ENCODE assay signal across 11 cellular contexts in genomic region chr2:99880148-99880983, GRCh38.
DNase-seq lines count a peak whose midpoint lies in the region; ATAC-seq and TF ChIP-seq lines count a peak whose summit lies in the region.
"Had no signal": no experiment of that assay in that cellular context is flagged by ENCODE, and none has a peak within 500 bp of the region (broad histone marks: within the 10 kb centered on the region; RNA-seq: fewer than 3 reads in every experiment).

No MANE protein-coding gene starts in this region.

- no peak for ATAC-seq in activated CD8-positive, alpha-beta memory T cell treated with anti-CD3 and anti-CD28 coated beads, Interleukin-2, amount 10 ng/mL, durations not matched to agents 7 days and 5 days

- no peaks in the 10 kb centered on the region for H3K36me3 Mint-ChIP-seq in stimulated activated naive CD8-positive, alpha-beta T cell treated with anti-CD3 and anti-CD28 coated beads, Interleukin-15, Interleukin-2, amounts not matched to agents 100 ng/mL and 50 ng/mL, for 24 hours (ENCODE audit: low read depth)
- H3K36me3 Mint-ChIP-seq in activated CD8-positive, alpha-beta memory T cell treated with anti-CD3 and anti-CD28 coated beads, Interleukin-2, amount 10 ng/mL, durations not matched to agents 7 days and 5 days: no peaks in the 10 kb centered on the region

- H3K27me3 Mint-ChIP-seq in stimulated activated naive CD8-positive, alpha-beta T cell treated with anti-CD3 and anti-CD28 coated beads, Interleukin-15, Interleukin-2, amounts not matched to agents 100 ng/mL and 50 ng/mL, for 24 hours: no peaks in the 10 kb centered on the region
- no peaks in the 10 kb centered on the region for H3K27me3 Mint-ChIP-seq in activated CD8-positive, alpha-beta memory T cell treated with anti-CD3 and anti-CD28 coated beads, Interleukin-2, amount 10 ng/mL, durations not matched to agents 7 days and 5 days
- H3K27me3 Mint-ChIP-seq: memory B cell had no signal

- no peaks in the 10 kb centered on the region for H3K9me3 Mint-ChIP-seq in stimulated activated naive CD8-positive, alpha-beta T cell treated with anti-CD3 and anti-CD28 coated beads, Interleukin-15, Interleukin-2, amounts not matched to agents 100 ng/mL and 50 ng/mL, for 24 hours
- H3K9me3 Mint-ChIP-seq in activated CD8-positive, alpha-beta memory T cell treated with anti-CD3 and anti-CD28 coated beads, Interleukin-2, amount 10 ng/mL, durations not matched to agents 7 days and 5 days (ENCODE audit: low read depth): no peaks in the 10 kb centered on the region
- H3K9me3 Mint-ChIP-seq: memory B cell had no signal

- peak overlapping the region; percentile 41 for H3K27ac Mint-ChIP-seq in stimulated activated naive CD8-positive, alpha-beta T cell treated with anti-CD3 and anti-CD28 coated beads, Interleukin-15, Interleukin-2, amounts not matched to agents 100 ng/mL and 50 ng/mL, for 24 hours
- H3K27ac Mint-ChIP-seq in activated CD8-positive, alpha-beta memory T cell treated with anti-CD3 and anti-CD28 coated beads, Interleukin-2, amount 10 ng/mL, durations not matched to agents 7 days and 5 days: no peak overlapping the region
- H3K27ac Mint-ChIP-seq: memory B cell had no signal

- DNase-seq in NCI-H345 (lab: John Stamatoyannopoulos, UW) (peak; percentile 53), NCI-H345 treated with DMSO at 0.1 percent for 48 hours (lab: John Stamatoyannopoulos, UW; ENCODE audit: unreplicated experiment) (no peak), SK-MEL-5 (ENCODE audit: low read depth, low spot score) (peak; percentile 84), fibroblast of pulmonary artery (ENCODE audit: low read depth) (peak; percentile 58), iPS-NIHi7 (ENCODE audit: extremely low spot score) (no peak), NCI-H2196 (lab: John Stamatoyannopoulos, UW; ENCODE audit: unreplicated experiment) (no peak)
- DNase-seq in activated CD8-positive, alpha-beta memory T cell treated with anti-CD3 and anti-CD28 coated beads, Interleukin-2, amount 10 ng/mL, durations not matched to agents 7 days and 5 days: no peak
- DNase-seq: BE2C, KBM-7 had no signal

- no peak overlapping the region for H3K4me3 Mint-ChIP-seq in stimulated activated naive CD8-positive, alpha-beta T cell treated with anti-CD3 and anti-CD28 coated beads, Interleukin-15, Interleukin-2, amounts not matched to agents 100 ng/mL and 50 ng/mL, for 24 hours
- H3K4me3 Mint-ChIP-seq in activated CD8-positive, alpha-beta memory T cell treated with anti-CD3 and anti-CD28 coated beads, Interleukin-2, amount 10 ng/mL, durations not matched to agents 7 days and 5 days: no peak overlapping the region
- H3K4me3 Mint-ChIP-seq: memory B cell had no signal

- no peak for TF ChIP-seq CTCF in fibroblast of pulmonary artery (IDR thresholded peaks at IDR 0.05; ENCODE audit: low read length, missing control alignments)

- CTCF ChIA-PET in activated CD8-positive, alpha-beta memory T cell treated with anti-CD3 and anti-CD28 coated beads, Interleukin-2, amount 10 ng/mL, durations not matched to agents 7 days and 5 days (lab: Charles Lee): no interaction called here

- peaks cover 21% of the 10 kb centered on the region for H3K4me1 Mint-ChIP-seq in stimulated activated naive CD8-positive, alpha-beta T cell treated with anti-CD3 and anti-CD28 coated beads, Interleukin-15, Interleukin-2, amounts not matched to agents 100 ng/mL and 50 ng/mL, for 24 hours (ENCODE audit: low read depth)
- no peaks in the 10 kb centered on the region for H3K4me1 Mint-ChIP-seq in activated CD8-positive, alpha-beta memory T cell treated with anti-CD3 and anti-CD28 coated beads, Interleukin-2, amount 10 ng/mL, durations not matched to agents 7 days and 5 days

- in situ Hi-C loops in SK-MEL-5 (cut with HindIII; ENCODE audit: low pct_unique_long_range_greater_than_20kb, low sequenced_read_pairs): no loop called here

- H3K4me3 ChIP-seq in fibroblast of pulmonary artery (replicated peaks; ENCODE audit: low read depth, low read length): no peak overlapping the region

Comparison
In these comparisons a context has a peak if more than half of its experiments do, and no peak if none do; other contexts are left out.
1. DNase-seq: peak in NCI-H345 (single experiment), SK-MEL-5 (single experiment) and fibroblast of pulmonary artery (single experiment); none in NCI-H345 treated with DMSO at 0.1 percent for 48 hours (single experiment), activated CD8-positive, alpha-beta memory T cell treated with anti-CD3 and anti-CD28 coated beads, Interleukin-2, amount 10 ng/mL, durations not matched to agents 7 days and 5 days (single experiment), iPS-NIHi7 (single experiment) and NCI-H2196 (single experiment).